ENCODE assay signal across 8 cellular contexts in genomic region chr12:57005980-57006808, GRCh38. TPM values are rescaled to one million over a fixed set of nuclear protein-coding genes. Genes with fewer than 3 reads are reported as not detected.
DNase-seq lines count a peak whose midpoint lies in the region; ATAC-seq and TF ChIP-seq lines count a peak whose summit lies in the region.

Gene ZBTB39 (minus strand): TSS chr12:57006546. CDS start chr12:57004917, 1,629 bp downstream.

- H3K27me3 Mint-ChIP-seq in CD4-positive, alpha-beta T cell = no peaks in the 10 kb centered on the region
- no peaks in the 10 kb centered on the region for H3K27me3 Mint-ChIP-seq in type B pancreatic cell

- DNase-seq in CD4-positive, alpha-beta T cell = peak; percentile 32 to 76 (median 58)
- DNase-seq in HPDE6-E6E7 (ENCODE audit: extremely low spot score) (peak; percentile 71), RPMI7951 (ENCODE audit: low read depth) (peak; percentile 57), omental fat pad (ENCODE audit: low spot score) (no peak), type B pancreatic cell (ENCODE audit: extremely low spot score, unreplicated experiment) (peak; percentile 78)
- DNase-seq in activated naive CD4-positive, alpha-beta T cell (lab: John Stamatoyannopoulos, UW) = peak in 3 of 4 experiments; percentile 42 to 75 (median 48)

- H3K4me3 ChIP-seq in gastroesophageal sphincter = peak within 1 kb of the TSS; percentile 79 to 95

- POLR2A ChIA-PET in CD4-positive, alpha-beta T cell (lab: Charles Lee) = interaction anchor here (1.2 to 2.2 kb wide), 6 partner anchors 25 to 281 kb away, joined by 3 to 15 read pairs (median 4); partner anchors contain the start of gene STAT6

- peak; percentile 49 for TF ChIP-seq CTCF in CD4-positive, alpha-beta T cell (IDR thresholded peaks at IDR 0.05)
- TF ChIP-seq CTCF in gastroesophageal sphincter (IDR thresholded peaks at IDR 0.05) = peak; percentile 31 to 69 (median 38)
- TF ChIP-seq CTCF in omental fat pad (IDR thresholded peaks at IDR 0.05) = no peak
- peak; percentile 72 for TF ChIP-seq CTCF in type B pancreatic cell (conservative IDR thresholded peaks at IDR 0.05)

- no CpG with 5 or more reads among the region's 94 CpGs for WGBS in gastroesophageal sphincter (ENCODE audit: low coverage in 1 of 2), 2 donors

- peak within 1 kb of the TSS; percentile 47 for H3K27ac ChIP-seq in CD4-positive, alpha-beta T cell (ENCODE audit: low read depth, low read length)
- peak within 1 kb of the TSS; percentile 34 to 94 (median 92) for H3K27ac ChIP-seq in gastroesophageal sphincter

- CTCF ChIA-PET in CD4-positive, alpha-beta T cell (lab: Charles Lee) = interaction anchor here (0.6 to 1.5 kb wide), 5 partner anchors 11 to 247 kb away, joined by 3 to 7 read pairs (median 3); no protein-coding TSS in a partner anchor

- peaks cover 0 to 42% (median 13%) of the 10 kb centered on the region in 3 donors for H3K4me1 ChIP-seq in gastroesophageal sphincter

- H3K4me3 Mint-ChIP-seq in CD4-positive, alpha-beta T cell = peak within 1 kb of the TSS; percentile 93
- peak within 1 kb of the TSS; percentile 96 for H3K4me3 Mint-ChIP-seq in type B pancreatic cell

- peaks cover 66% of the 10 kb centered on the region for H3K4me1 Mint-ChIP-seq in CD4-positive, alpha-beta T cell (ENCODE audit: low read depth)
- H3K4me1 Mint-ChIP-seq in type B pancreatic cell (ENCODE audit: unreplicated experiment) = peaks cover 28% of the 10 kb centered on the region

- peak; percentile 74 for ATAC-seq in CD4-positive, alpha-beta T cell (ENCODE audit: poor library complexity)
- ATAC-seq in GM19372 (IDR thresholded peaks at IDR 0.05; ENCODE audit: low read depth, unreplicated experiment) (peak; percentile 71), gastroesophageal sphincter (peak; percentile 93), omental fat pad (ENCODE audit: low FRiP score) (peak; percentile 82)

- H3K27ac Mint-ChIP-seq in CD4-positive, alpha-beta T cell = peak within 1 kb of the TSS; percentile 81
- peak within 1 kb of the TSS; percentile 79 for H3K27ac Mint-ChIP-seq in type B pancreatic cell

- peaks cover 0 to 36% of the 10 kb centered on the region in 2 donors for H3K36me3 ChIP-seq in gastroesophageal sphincter

- peaks cover 48% of the 10 kb centered on the region for H3K36me3 Mint-ChIP-seq in CD4-positive, alpha-beta T cell (ENCODE audit: low read depth)
- H3K36me3 Mint-ChIP-seq in type B pancreatic cell = peaks cover 22% of the 10 kb centered on the region

- no peak for TF ChIP-seq EP300 in gastroesophageal sphincter (IDR thresholded peaks at IDR 0.05)

- peak; percentile 33 to 38 for TF ChIP-seq POLR2A in gastroesophageal sphincter (IDR thresholded peaks at IDR 0.05)

- no peaks in the 10 kb centered on the region for H3K27me3 ChIP-seq in CD4-positive, alpha-beta T cell (ENCODE audit: control insufficient read depth, insufficient read depth, low read length)
- no peaks in the 10 kb centered on the region for H3K27me3 ChIP-seq in gastroesophageal sphincter

- intact Hi-C loops in CD4-positive, alpha-beta T cell (cut with DNase I, micrococcal nuclease) = loop anchor here (5.0 kb wide), 2 partner anchors 176 to 249 kb away; no protein-coding TSS in a partner anchor

- no peaks in the 10 kb centered on the region for H3K9me3 Mint-ChIP-seq in CD4-positive, alpha-beta T cell
- H3K9me3 Mint-ChIP-seq in type B pancreatic cell = no peaks in the 10 kb centered on the region

- no peaks in the 10 kb centered on the region for H3K9me3 ChIP-seq in CD4-positive, alpha-beta T cell (ENCODE audit: control insufficient read depth, low read length)
- no peaks in the 10 kb centered on the region for H3K9me3 ChIP-seq in gastroesophageal sphincter

RNA-seq across cellular contexts. Expression of gene ZBTB39, which starts in this region (rescaled TPM):
- 1 to 10 TPM; 6.9 to 8.0 TPM for total RNA-seq in CD4-positive, alpha-beta T cell
- total RNA-seq in RPMI7951 (2014; rRNA removed; shearing (Covaris generic)) = 2.3 and 2.6 TPM in 2 replicates
- total RNA-seq in gastroesophageal sphincter (1 to 10 TPM; 6.1 to 8.9 (median 6.7) TPM), omental fat pad (1 to 10 TPM; 3.5 to 7.2 (median 6.6) TPM), type B pancreatic cell (ENCODE audit: low replicate concordance) (13.2 and 18.1 TPM in 2 replicates)

Comparison
In these comparisons a context has a peak if more than half of its experiments do, and no peak if none do; other contexts are left out.
1. CTCF ChIP-seq: peak in CD4-positive, alpha-beta T cell (single experiment), gastroesophageal sphincter (4 of 4) and type B pancreatic cell (single experiment); none in omental fat pad (0 of 3).
2. Peak in every context shown above with its lines, with median percentiles within 50 percentile points of each other: ATAC-seq.